In the genomic region with DNA sequence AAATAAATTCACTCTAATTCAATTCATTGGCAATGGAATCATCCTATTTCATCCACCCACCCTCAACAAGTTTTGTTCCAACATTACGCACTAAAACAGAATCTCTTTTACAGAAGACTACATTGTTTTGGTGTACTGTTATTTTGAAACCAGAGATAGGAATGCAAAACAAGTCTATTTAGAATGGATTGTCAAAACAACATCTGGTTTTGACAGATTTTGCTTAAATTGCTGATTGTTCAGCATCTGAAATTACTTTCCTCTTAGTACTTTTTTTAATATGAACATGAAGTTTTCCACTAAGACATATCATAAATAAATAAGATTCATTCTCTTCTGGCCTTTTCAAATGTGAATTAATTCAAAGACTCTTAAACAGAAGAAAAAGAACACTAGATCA, we compare ENCODE assay signal across 24 cellular contexts.
DNase-seq lines count a peak whose midpoint lies in the region; ATAC-seq, FAIRE-seq and TF ChIP-seq lines count a peak whose summit lies in the region.
"Had no signal": no experiment of that assay in that cellular context is flagged by ENCODE, and none has a peak within 500 bp of the region (broad histone marks: within the 10 kb centered on the region; RNA-seq: fewer than 3 reads in every experiment).

No MANE protein-coding gene starts in this region.

- H3K27ac ChIP-seq in Karpas-422 (ENCODE audit: low read length), result no peak overlapping the region
- no peak overlapping the region for H3K27ac ChIP-seq in upper lobe of right lung
- H3K27ac ChIP-seq: BLaER1 had no signal

- H3K9me3 ChIP-seq in Karpas-422 (ENCODE audit: low read length) (peaks cover 7% of the 10 kb centered on the region), upper lobe of right lung (no peaks in the 10 kb centered on the region)
- H3K9me3 ChIP-seq: BLaER1, Caco-2, MG63, SK-N-SH had no signal

- H3K4me3 ChIP-seq in Karpas-422 (ENCODE audit: low read length) (no peak overlapping the region), upper lobe of right lung (no peak overlapping the region)
- H3K4me3 ChIP-seq: BLaER1, MG63 had no signal

- peak; percentile 99 for FAIRE-seq in endometrium (lab: Jason Lieb, UNC)
- FAIRE-seq: A204.1, GM12892 had no signal

- DNase-seq in Karpas-422, result peak; percentile 5
- DNase-seq in inferior parietal cortex (ENCODE audit: extremely low spot score), result peak; percentile 25
- DNase-seq in superior temporal gyrus (ENCODE audit: extremely low spot score), result peak; percentile 70
- no peak for DNase-seq in AG20443 (ENCODE audit: low spot score)
- DNase-seq in upper lobe of right lung, result no peak
- DNase-seq: Caco-2; CD4-positive, alpha-beta memory T cell; DMS 273 treated with DMSO at 0.1 percent for 48 hours; DND-41; HCEC 1CT; MG63; NCI-H1694 treated with DMSO at 0.1 percent for 48 hours; NCI-H2081 treated with DMSO at 0.1 percent for 48 hours; NCI-H2171 treated with DMSO at 0.1 percent for 48 hours; NCI-H524 treated with DMSO at 0.1 percent for 48 hours; NCI-H82; SIG-M5; SK-N-SH had no signal

- no peak overlapping the region for H3K9ac ChIP-seq in Karpas-422 (ENCODE audit: low read length)
- H3K9ac ChIP-seq: BLaER1, SK-N-SH had no signal

- H3K36me3 ChIP-seq in Karpas-422 (ENCODE audit: insufficient read depth, low read length), result no peaks in the 10 kb centered on the region
- H3K36me3 ChIP-seq in upper lobe of right lung, result no peaks in the 10 kb centered on the region
- H3K36me3 ChIP-seq: BLaER1, MG63 had no signal

- no peak overlapping the region for H3K4me2 ChIP-seq in Karpas-422 (ENCODE audit: low read depth, low read length, poor library complexity, severe bottlenecking)
- H3K4me2 ChIP-seq: BLaER1, SK-N-SH had no signal

- TF ChIP-seq CTCF in upper lobe of right lung (IDR thresholded peaks at IDR 0.05), result no peak

- H3K27me3 ChIP-seq in Karpas-422 (ENCODE audit: low read length), result no peaks in the 10 kb centered on the region
- no peaks in the 10 kb centered on the region for H3K27me3 ChIP-seq in upper lobe of right lung
- H3K27me3 ChIP-seq: BLaER1, MG63 had no signal

- no peaks in the 10 kb centered on the region for H4K20me1 ChIP-seq in Karpas-422 (ENCODE audit: insufficient read depth, low read depth, low read length)
- H4K20me1 ChIP-seq: BLaER1 had no signal

- no peaks in the 10 kb centered on the region for H3K79me2 ChIP-seq in Karpas-422 (ENCODE audit: low read length)

- ATAC-seq in HG02938 (IDR thresholded peaks at IDR 0.05; ENCODE audit: unreplicated experiment) (no peak), upper lobe of right lung (no peak)
- ATAC-seq: Panc1 had no signal

- H3K9me2 ChIP-seq in Karpas-422 (replicated peaks; ENCODE audit: insufficient read depth, low read length), result 0 out of 2 replicates have a peak, but pooled peaks cover 3% of the 10 kb centered on the region
- H3K9me2 ChIP-seq: SK-N-SH had no signal

- H3K4me1 ChIP-seq in Karpas-422 (ENCODE audit: low read length) (no peaks in the 10 kb centered on the region), upper lobe of right lung (no peaks in the 10 kb centered on the region)
- H3K4me1 ChIP-seq: BLaER1 had no signal

- H2AFZ ChIP-seq in Karpas-422 (ENCODE audit: low read length), result no peak overlapping the region

- intact Hi-C loops in upper lobe of right lung (cut with DNase I), result no loop called here

Comparison
In these comparisons a context has a peak if more than half of its experiments do, and no peak if none do; other contexts are left out.
1. DNase-seq: peak in Karpas-422 (single experiment), inferior parietal cortex (single experiment) and superior temporal gyrus (single experiment); none in AG20443 (single experiment) and upper lobe of right lung (single experiment).